In the genomic region with DNA sequence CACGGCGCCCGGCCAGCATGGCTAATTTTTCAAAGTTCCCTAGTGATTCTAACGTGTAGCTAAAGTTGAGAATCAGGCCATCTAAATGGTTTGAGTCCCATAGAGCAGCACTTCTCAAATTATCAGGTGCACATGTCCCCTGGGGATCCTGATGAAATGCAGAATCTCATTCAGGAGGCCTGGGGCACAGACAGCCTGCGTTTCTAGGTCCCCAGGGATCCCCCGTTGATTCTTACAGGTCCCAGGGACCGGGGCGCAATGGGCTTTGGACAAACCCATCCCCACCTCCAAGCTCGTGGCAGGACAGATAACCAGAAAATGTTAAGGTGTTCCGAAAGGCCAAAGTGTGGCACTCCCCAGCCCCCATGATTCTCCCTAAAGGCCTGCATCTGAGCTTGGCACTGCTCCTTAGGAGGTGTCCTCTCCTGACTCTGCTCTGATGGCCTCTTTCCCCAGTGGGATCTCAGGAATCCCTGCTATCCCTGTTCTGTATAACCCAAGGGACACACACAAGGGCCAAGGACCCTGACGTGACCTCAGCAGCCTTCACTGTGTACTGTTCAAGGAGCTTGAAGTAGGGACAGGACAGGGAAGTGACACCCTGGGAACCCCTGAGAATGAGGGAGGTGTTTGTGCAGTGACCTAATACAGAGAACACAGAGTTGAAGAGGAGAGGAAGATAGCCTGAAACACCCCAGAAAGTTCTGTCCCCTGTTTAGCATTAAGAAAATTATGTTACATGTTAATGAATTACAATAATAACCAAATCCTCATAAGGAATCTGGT, we compare ENCODE assay signal across 22 cellular contexts. TPM values are rescaled to one million over a fixed set of nuclear protein-coding genes. Genes with fewer than 3 reads are reported as not detected.
DNase-seq lines count a peak whose midpoint lies in the region; ATAC-seq and TF ChIP-seq lines count a peak whose summit lies in the region.
"Had no signal": no experiment of that assay in that cellular context is flagged by ENCODE, and none has a peak within 500 bp of the region (broad histone marks: within the 10 kb centered on the region; RNA-seq: fewer than 3 reads in every experiment).

No MANE protein-coding gene starts in this region.

- TF ChIP-seq CTCF in OCI-LY1 (IDR thresholded peaks at IDR 0.05; ENCODE audit: low read length) = no peak

- no peak for DNase-seq in stimulated activated naive CD8-positive, alpha-beta T cell treated with anti-CD3 and anti-CD28 coated beads, Interleukin-15, amount 100 ng/mL, for 72 hours
- DNase-seq in stimulated activated naive CD8-positive, alpha-beta T cell treated with anti-CD3 and anti-CD28 coated beads, Interleukin-15, Interleukin-2, amounts not matched to agents 100 U/mL and 50 U/mL, for 24 hours = no peak
- DNase-seq in T-helper 1 cell = no peak
- DNase-seq in T-helper 17 cell = no peak
- no peak for DNase-seq in NCI-H2196 (lab: John Stamatoyannopoulos, UW; ENCODE audit: unreplicated experiment)
- DNase-seq in stimulated activated CD4-positive, alpha-beta T cell treated with anti-CD3 and anti-CD28 coated beads, Interleukin-4, amount 100 ng/mL, for 4 hours = no peak
- DNase-seq: activated CD8-positive, alpha-beta memory T cell treated with anti-CD3 and anti-CD28 coated beads for 24 hours; adrenal gland; caudate nucleus; CD4-positive, alpha-beta memory T cell; effector memory CD8-positive, alpha-beta T cell; NCI-H1694 treated with DMSO at 0.1 percent for 48 hours; NCI-H524 treated with DMSO at 0.1 percent for 48 hours; PC-9; SW 1271; upper lobe of left lung had no signal

- H3K27ac Mint-ChIP-seq in stimulated activated naive CD8-positive, alpha-beta T cell treated with anti-CD3 and anti-CD28 coated beads, Interleukin-15, amount 100 ng/mL, for 72 hours = peak overlapping the region; percentile 41 to 78
- H3K27ac Mint-ChIP-seq in T-helper 17 cell = no peak overlapping the region
- H3K27ac Mint-ChIP-seq: activated T-helper 2 cell treated with anti-CD3 and anti-CD28 coated beads, Interferon-gamma antibody, Interleukin-2, Interleukin-4, amounts not matched to agents 10 μg/mL and 5 μg/mL and 100 μg/mL, durations not matched to agents 14 hours and 24 hours and 36 hours; CD4-positive, alpha-beta memory T cell; effector memory CD8-positive, alpha-beta T cell had no signal

- 0 out of 2 replicates have a peak, but pooled peaks cover 5% of the 10 kb centered on the region for H3K79me2 ChIP-seq in OCI-LY1 (ENCODE audit: insufficient read depth, low read length)

- no peak overlapping the region for H3K4me3 Mint-ChIP-seq in stimulated activated naive CD8-positive, alpha-beta T cell treated with anti-CD3 and anti-CD28 coated beads, Interleukin-15, amount 100 ng/mL, for 72 hours
- H3K4me3 Mint-ChIP-seq in T-helper 17 cell = no peak overlapping the region
- H3K4me3 Mint-ChIP-seq: CD4-positive, alpha-beta memory T cell; effector memory CD8-positive, alpha-beta T cell had no signal

- H3K9me3 Mint-ChIP-seq in stimulated activated naive CD8-positive, alpha-beta T cell treated with anti-CD3 and anti-CD28 coated beads, Interleukin-15, amount 100 ng/mL, for 72 hours = no peaks in the 10 kb centered on the region
- H3K9me3 Mint-ChIP-seq: activated T-helper 2 cell treated with anti-CD3 and anti-CD28 coated beads, Interferon-gamma antibody, Interleukin-2, Interleukin-4, amounts not matched to agents 10 μg/mL and 5 μg/mL and 100 μg/mL, durations not matched to agents 14 hours and 24 hours and 36 hours; CD4-positive, alpha-beta memory T cell; effector memory CD8-positive, alpha-beta T cell had no signal

- no peak overlapping the region for H3K4me3 ChIP-seq in OCI-LY1 (ENCODE audit: low read depth, low read length, poor library complexity, severe bottlenecking)
- H3K4me3 ChIP-seq: adrenal gland, HAP-1, PC-9, skin epidermis, upper lobe of left lung had no signal

- no peak overlapping the region for H2AFZ ChIP-seq in OCI-LY1 (ENCODE audit: low read length)
- H2AFZ ChIP-seq: PC-9 had no signal

- peaks cover 52% of the 10 kb centered on the region for H3K27me3 Mint-ChIP-seq in stimulated activated naive CD8-positive, alpha-beta T cell treated with anti-CD3 and anti-CD28 coated beads, Interleukin-15, amount 100 ng/mL, for 72 hours
- peaks cover 56% of the 10 kb centered on the region for H3K27me3 Mint-ChIP-seq in T-helper 17 cell

- H3K36me3 Mint-ChIP-seq in T-helper 17 cell (ENCODE audit: low read depth) = no peaks in the 10 kb centered on the region
- H3K36me3 Mint-ChIP-seq: CD4-positive, alpha-beta memory T cell had no signal

- peak overlapping the region; percentile 52; the same call in 1 of the 2 replicates for H3K9ac ChIP-seq in OCI-LY1 (ENCODE audit: low read length)

- no peaks in the 10 kb centered on the region for H3K27me3 ChIP-seq in OCI-LY1 (ENCODE audit: insufficient read depth, low read length)
- H3K27me3 ChIP-seq: adrenal gland, upper lobe of left lung had no signal

- no peaks in the 10 kb centered on the region for H3K9me3 ChIP-seq in OCI-LY1 (ENCODE audit: low read length)
- no peaks in the 10 kb centered on the region for H3K9me3 ChIP-seq in T-helper 17 cell (ENCODE audit: control insufficient read depth, low read length, poor library complexity, severe bottlenecking)
- H3K9me3 ChIP-seq: adrenal gland, HAP-1, upper lobe of left lung had no signal

- H4K20me1 ChIP-seq in OCI-LY1 (ENCODE audit: insufficient read depth, low read length) = no peaks in the 10 kb centered on the region

- H3K27ac ChIP-seq in OCI-LY1 (ENCODE audit: low read depth, low read length, poor library complexity, severe bottlenecking) = peak overlapping the region; percentile 96
- H3K27ac ChIP-seq: adrenal gland, PC-9, skin epidermis, upper lobe of left lung had no signal

- H3K36me3 ChIP-seq in OCI-LY1 (ENCODE audit: insufficient read depth, low read length) = peaks cover 81% of the 10 kb centered on the region
- H3K36me3 ChIP-seq: adrenal gland had no signal

- 0 out of 2 replicates have a peak, but pooled peaks cover 6% of the 10 kb centered on the region for H3F3A ChIP-seq in OCI-LY1 (ENCODE audit: insufficient read depth, low read length)

- peak overlapping the region; percentile 55 for H3K4me2 ChIP-seq in OCI-LY1 (ENCODE audit: low read length)
- H3K4me2 ChIP-seq: PC-9 had no signal

- no peak for ATAC-seq in stimulated activated naive CD8-positive, alpha-beta T cell treated with anti-CD3 and anti-CD28 coated beads, Interleukin-15, amount 100 ng/mL, for 72 hours
- no peak for ATAC-seq in stimulated activated naive CD8-positive, alpha-beta T cell treated with anti-CD3 and anti-CD28 coated beads, Interleukin-15, Interleukin-2, amounts not matched to agents 100 U/mL and 50 U/mL, for 24 hours
- ATAC-seq in HG02642 (IDR thresholded peaks at IDR 0.05; ENCODE audit: poor library complexity, unreplicated experiment) = peak; percentile 34
- no peak for ATAC-seq in T-helper 17 cell
- ATAC-seq: effector memory CD8-positive, alpha-beta T cell; left lobe of liver had no signal

- H3K4me1 ChIP-seq in OCI-LY1 (ENCODE audit: insufficient read depth, low read length, severe bottlenecking) = peaks cover 98% of the 10 kb centered on the region
- H3K4me1 ChIP-seq: adrenal gland, HAP-1, upper lobe of left lung had no signal

- peaks cover 10% of the 10 kb centered on the region for H3K4me1 Mint-ChIP-seq in stimulated activated naive CD8-positive, alpha-beta T cell treated with anti-CD3 and anti-CD28 coated beads, Interleukin-15, amount 100 ng/mL, for 72 hours
- H3K4me1 Mint-ChIP-seq in T-helper 17 cell = peaks cover 7% of the 10 kb centered on the region

- H3K9me2 ChIP-seq in OCI-LY1 (ENCODE audit: low read depth, low read length) = no peaks in the 10 kb centered on the region

RNA-seq across cellular contexts. Expression of gene LRRK1, which starts 8.0 kb away (rescaled TPM):
- total RNA-seq in T-helper 17 cell = 1 to 10 TPM; 1.5 to 2.1 TPM

RNA-seq across cellular contexts. Expression of gene ALDH1A3, which starts 47.5 kb away (rescaled TPM):
- not detected for total RNA-seq in T-helper 17 cell
- total RNA-seq: activated T-helper 2 cell treated with anti-CD3 and anti-CD28 coated beads, Interferon-gamma antibody, Interleukin-2, Interleukin-4, amounts not matched to agents 10 μg/mL and 5 μg/mL and 100 μg/mL, durations not matched to agents 14 hours and 24 hours and 36 hours; CD4-positive, alpha-beta memory T cell had no signal
